In the genomic region with DNA sequence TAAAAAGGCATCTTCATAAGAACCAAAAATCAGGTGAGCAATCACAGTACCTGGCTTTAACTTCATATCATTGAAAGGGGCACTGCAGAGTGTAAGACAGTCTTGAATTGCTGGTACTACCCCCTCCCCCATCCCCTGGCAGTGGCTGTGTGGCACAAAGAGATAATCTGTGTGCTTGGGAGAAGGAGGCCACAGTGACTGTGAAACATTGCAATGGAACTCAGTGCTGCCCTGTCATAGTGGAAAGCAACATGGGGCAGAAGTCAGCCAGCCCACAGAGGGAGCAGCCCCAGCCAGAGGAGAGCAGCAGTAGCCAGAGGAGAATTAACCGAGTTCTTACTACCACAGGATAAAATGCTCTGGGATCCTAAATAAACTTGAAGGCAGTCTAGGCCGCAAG, we compare ENCODE assay signal across 32 cellular contexts.
"Had no signal": no experiment of that assay in that cellular context is flagged by ENCODE, and none has a peak within 500 bp of the region (broad histone marks: within the 10 kb centered on the region; RNA-seq: fewer than 3 reads in every experiment).

No MANE protein-coding gene starts in this region.

- H3K27ac ChIP-seq: adrenal gland, cardiac muscle cell, colonic mucosa, dorsolateral prefrontal cortex, heart right ventricle, lower lobe of right lung, neutrophil, ovary, testis, VCaP had no signal

- H3K4me3 ChIP-seq: adrenal gland, cardiac muscle cell, colonic mucosa, dorsolateral prefrontal cortex, heart right ventricle, lower lobe of right lung, ovary, testis had no signal

- H3K9me3 Mint-ChIP-seq: activated CD4-positive, alpha-beta memory T cell treated with anti-CD3 and anti-CD28 coated beads for 36 hours; activated naive CD4-positive, alpha-beta T cell treated with anti-CD3 and anti-CD28 coated beads for 36 hours; brain; effector memory CD8-positive, alpha-beta T cell had no signal

- H3K27me3 ChIP-seq: adrenal gland, cardiac muscle cell, colonic mucosa, dorsolateral prefrontal cortex, heart right ventricle, neutrophil, ovary, testis had no signal

- H3K36me3 Mint-ChIP-seq: activated CD4-positive, alpha-beta memory T cell treated with anti-CD3 and anti-CD28 coated beads for 36 hours; activated naive CD8-positive, alpha-beta T cell treated with anti-CD3 and anti-CD28 coated beads for 36 hours; brain; natural killer cell had no signal

- H3K27ac Mint-ChIP-seq: activated CD4-positive, alpha-beta memory T cell treated with anti-CD3 and anti-CD28 coated beads for 36 hours; activated naive CD4-positive, alpha-beta T cell treated with anti-CD3 and anti-CD28 coated beads for 36 hours; activated naive CD8-positive, alpha-beta T cell treated with anti-CD3 and anti-CD28 coated beads for 36 hours; activated T-helper 1 cell treated with anti-CD3 and anti-CD28 coated beads, Interleukin-12 subunit alpha, Interleukin-12 subunit beta, Interleukin-2, Interleukin-4 antibody, amounts not matched to agents 30 ng/mL and 10 ng/mL and 1 ng/mL, durations not matched to agents 14 hours and 24 hours and 36 hours; brain; effector memory CD8-positive, alpha-beta T cell; natural killer cell; progenitor cell of endocrine pancreas had no signal

- ATAC-seq: effector memory CD8-positive, alpha-beta T cell; lower lobe of right lung; natural killer cell had no signal

- H3K27me3 Mint-ChIP-seq: activated CD4-positive, alpha-beta memory T cell treated with anti-CD3 and anti-CD28 coated beads for 36 hours; brain; effector memory CD8-positive, alpha-beta T cell; progenitor cell of endocrine pancreas had no signal

- H3K36me3 ChIP-seq: adrenal gland, cardiac muscle cell, colonic mucosa, heart right ventricle, lower lobe of right lung, neutrophil, ovary had no signal

- DNase-seq: activated CD4-positive, alpha-beta memory T cell treated with anti-CD3 and anti-CD28 coated beads for 36 hours; activated CD4-positive, alpha-beta T cell treated with anti-CD3 and anti-CD28 coated beads for 4 hours; activated CD8-positive, alpha-beta memory T cell treated with anti-CD3 and anti-CD28 coated beads, Interleukin-2, amount 50 U/mL, for 4 hours; activated effector memory CD4-positive, alpha-beta T cell treated with anti-CD3 and anti-CD28 coated beads, Interleukin-2, amount 50 U/mL, for 16 hours; activated naive CD4-positive, alpha-beta T cell treated with anti-CD3 and anti-CD28 coated beads for 36 hours; activated naive CD8-positive, alpha-beta T cell treated with anti-CD3 and anti-CD28 coated beads for 36 hours; activated T-cell treated with anti-CD3 and anti-CD28 coated beads, Interleukin-2, amount 50 U/mL, for 1 hour; adrenal gland; aorta; cerebellar nuclear complex; colonic mucosa; dorsolateral prefrontal cortex; effector memory CD8-positive, alpha-beta T cell; erythroblast; heart right ventricle; lower lobe of right lung; mesenchymal stem cell; natural killer cell; ovary; retina; stimulated activated CD4-positive, alpha-beta T cell treated with anti-CD3 and anti-CD28 coated beads, Interleukin-15, amount 100 ng/mL, for 24 hours; stimulated activated CD4-positive, alpha-beta T cell treated with anti-CD3 and anti-CD28 coated beads, Interleukin-2, amount 100 ng/mL, for 24 hours; stimulated activated naive CD4-positive, alpha-beta T cell treated with Interleukin-2 at 50 U/mL for 16 hours; T-helper 1 cell; testis; trophoblast cell had no signal

- H3K9me3 ChIP-seq: adrenal gland, colonic mucosa, heart right ventricle, lower lobe of right lung, neutrophil, ovary, testis had no signal

- H3K4me3 Mint-ChIP-seq: activated CD4-positive, alpha-beta memory T cell treated with anti-CD3 and anti-CD28 coated beads for 36 hours; activated naive CD4-positive, alpha-beta T cell treated with anti-CD3 and anti-CD28 coated beads for 36 hours; activated naive CD8-positive, alpha-beta T cell treated with anti-CD3 and anti-CD28 coated beads for 36 hours; activated T-helper 1 cell treated with anti-CD3 and anti-CD28 coated beads, Interleukin-12 subunit alpha, Interleukin-12 subunit beta, Interleukin-2, Interleukin-4 antibody, amounts not matched to agents 30 ng/mL and 10 ng/mL and 1 ng/mL, durations not matched to agents 14 hours and 24 hours and 36 hours; brain; effector memory CD8-positive, alpha-beta T cell; natural killer cell had no signal

- H3K4me1 Mint-ChIP-seq: brain, natural killer cell had no signal

- H3K4me1 ChIP-seq: adrenal gland, colonic mucosa, lower lobe of right lung had no signal
